8 cellular contexts compared by ENCODE assay signal in the genomic region with DNA sequence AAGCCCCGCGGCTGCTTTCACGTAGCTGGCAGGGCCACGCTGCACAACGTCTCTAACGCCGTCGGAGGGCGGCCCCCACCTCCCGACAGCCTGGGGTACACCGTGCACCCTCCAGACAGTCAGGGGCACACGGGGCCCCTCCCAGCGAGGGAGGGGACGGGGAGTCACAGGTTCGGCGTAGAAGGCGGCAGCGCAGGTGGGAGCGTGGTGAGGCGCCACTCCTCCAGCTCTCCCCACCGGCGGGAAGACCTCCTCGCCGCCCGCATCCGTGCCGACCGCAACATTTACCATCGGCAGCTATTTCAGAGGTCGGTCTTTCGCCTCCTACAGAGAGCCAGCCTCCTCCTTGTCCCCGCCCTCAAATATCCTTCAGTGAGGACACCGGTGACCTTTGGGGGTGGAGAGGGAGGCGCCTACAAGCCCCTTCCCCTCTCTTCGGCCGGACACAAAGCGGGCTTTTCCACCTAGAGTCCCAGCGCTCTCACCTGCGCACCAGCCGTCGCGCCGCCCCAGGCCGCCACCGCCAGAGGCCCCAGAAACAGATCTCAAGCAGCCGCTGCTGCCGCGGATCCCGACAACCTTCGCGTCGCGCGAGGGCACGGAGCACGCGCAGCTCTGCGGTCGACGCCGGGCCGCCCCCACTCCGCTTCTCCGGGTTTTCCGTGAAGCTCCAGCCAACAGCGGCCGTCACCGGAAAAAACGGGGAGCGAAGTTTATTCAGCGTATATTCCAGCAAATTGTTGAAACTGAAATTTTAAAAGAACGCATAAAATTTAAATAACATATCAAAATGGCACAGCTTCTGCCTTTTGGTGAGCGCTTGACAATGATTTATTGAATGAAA. TPM values are rescaled to one million over a fixed set of nuclear protein-coding genes. Genes with fewer than 3 reads are reported as not detected.
DNase-seq lines count a peak whose midpoint lies in the region; ATAC-seq and TF ChIP-seq lines count a peak whose summit lies in the region.

MKKS (minus strand) TSS at position 600 of the 844 bp plus-strand sequence. CDS start 20,708 bp downstream, outside the sequence.

- H4K20me1 ChIP-seq in MM.1S (ENCODE audit: insufficient read depth, low read length) = no peaks in the 10 kb centered on the region

- peak; percentile 89 for ATAC-seq in gastroesophageal sphincter

- H2AFZ ChIP-seq in MM.1S (ENCODE audit: low read length) = peak within 1 kb of the TSS; percentile 88

- H3K4me3 ChIP-seq in HAP-1 = peak within 1 kb of the TSS; percentile 63
- H3K4me3 ChIP-seq in MM.1S (ENCODE audit: low read length) = peak within 1 kb of the TSS; percentile 87
- peak within 1 kb of the TSS; percentile 59 to 84 for H3K4me3 ChIP-seq in gastroesophageal sphincter
- peak within 1 kb of the TSS; percentile 83 for H3K4me3 ChIP-seq in suprapubic skin

- 0% methylated on average over 5 to 6 of the region's 73 CpGs for WGBS in gastroesophageal sphincter (ENCODE audit: low coverage in 1 of 2), 2 donors
- WGBS in suprapubic skin = under 1% methylated on average over 37 of the region's 73 CpGs

- H3F3A ChIP-seq in MM.1S (ENCODE audit: insufficient read depth, low read length) = peaks cover 12% of the 10 kb centered on the region; the same call in 1 of the 2 replicates

- H3K4me1 ChIP-seq in HAP-1 (peaks cover 36% of the 10 kb centered on the region), MM.1S (ENCODE audit: low read length) (no peaks in the 10 kb centered on the region), gastroesophageal sphincter (peaks cover 0 to 53% (median 15%) of the 10 kb centered on the region in 3 donors), suprapubic skin (peaks cover 36% of the 10 kb centered on the region)

- TF ChIP-seq POLR2A in gastroesophageal sphincter (IDR thresholded peaks at IDR 0.05) (peak; percentile 45 to 55), suprapubic skin (IDR thresholded peaks at IDR 0.05) (no peak)

- H3K27me3 ChIP-seq in HAP-1 (ENCODE audit: low read depth) (no peaks in the 10 kb centered on the region), MM.1S (replicated peaks; ENCODE audit: insufficient read depth, low read length) (no peaks in the 10 kb centered on the region), gastroesophageal sphincter (no peaks in the 10 kb centered on the region), suprapubic skin (no peaks in the 10 kb centered on the region)

- H3K36me3 ChIP-seq in HAP-1 (replicated peaks) (no peaks in the 10 kb centered on the region), MM.1S (replicated peaks; ENCODE audit: insufficient read depth, low read length) (no peaks in the 10 kb centered on the region), gastroesophageal sphincter (no peaks in the 10 kb centered on the region), suprapubic skin (peaks cover 5% of the 10 kb centered on the region)

- no peak for TF ChIP-seq CTCF in MM.1S (IDR thresholded peaks at IDR 0.05; ENCODE audit: low read length)
- peak in 2 of 4 experiments; percentile 23 to 37 for TF ChIP-seq CTCF in gastroesophageal sphincter (IDR thresholded peaks at IDR 0.05)
- no peak for TF ChIP-seq CTCF in suprapubic skin (IDR thresholded peaks at IDR 0.05)

- peaks cover 52% of the 10 kb centered on the region for H3K79me2 ChIP-seq in MM.1S (ENCODE audit: low read length)

- peak within 1 kb of the TSS; percentile 81 for H3K27ac ChIP-seq in MM.1S (ENCODE audit: low read length)
- peak within 1 kb of the TSS; percentile 47 to 93 (median 88) for H3K27ac ChIP-seq in gastroesophageal sphincter
- peak within 1 kb of the TSS; percentile 90 for H3K27ac ChIP-seq in suprapubic skin

- no peaks in the 10 kb centered on the region for H3K9me2 ChIP-seq in MM.1S (replicated peaks; ENCODE audit: insufficient read depth, low read length)

- H3K9ac ChIP-seq in MM.1S (ENCODE audit: low read length) = peak within 1 kb of the TSS; percentile 86

- DNase-seq in GF-D8 (lab: John Stamatoyannopoulos, UW) (peak; percentile 75), HAP-1 (ENCODE audit: low spot score in 2 of 2) (peak; percentile 80 to 93), MM.1S (peak; percentile 94), SIG-M5 treated with dmso at 0.1 percent for 504 hours (lab: John Stamatoyannopoulos, UW; ENCODE audit: unreplicated experiment) (peak; percentile 90), occipital lobe (lab: John Stamatoyannopoulos, UW) (peak; percentile 79), suprapubic skin (ENCODE audit: low spot score in 2 of 2) (peak; percentile 93 to 94)
- peak; percentile 90 for DNase-seq in activated naive CD4-positive, alpha-beta T cell treated with Interleukin-2 at 50 U/mL for 16 hours

- H3K4me2 ChIP-seq in MM.1S (ENCODE audit: low read depth, low read length) = peak within 1 kb of the TSS; percentile 81

- in situ Hi-C loops in HAP-1 (cut with MboI; ENCODE audit: low sequenced_read_pairs) = no loop called here

- H3K9me3 ChIP-seq in HAP-1 (no peaks in the 10 kb centered on the region), MM.1S (replicated peaks; ENCODE audit: insufficient read depth, low read length) (no peaks in the 10 kb centered on the region), gastroesophageal sphincter (no peaks in the 10 kb centered on the region), suprapubic skin (no peaks in the 10 kb centered on the region)

- TF ChIP-seq EP300 in gastroesophageal sphincter (IDR thresholded peaks at IDR 0.05) (no peak), suprapubic skin (IDR thresholded peaks at IDR 0.05) (no peak)

RNA-seq across cellular contexts. Expression of gene MKKS, which starts in this region (rescaled TPM):
- total RNA-seq in gastroesophageal sphincter (10 to 100 TPM; 15.9 to 22.4 (median 17.7) TPM), occipital lobe (17.9 TPM), suprapubic skin (10 to 100 TPM in 1 of 4 donors, 1 to 10 TPM in 3; 8.7 to 11.2 (median 9.6) TPM)

Comparison
In these comparisons a context has a peak if more than half of its experiments do, and no peak if none do; other contexts are left out.
1. Peak in every context shown above with its lines: DNase-seq, ATAC-seq, H3K4me3 ChIP-seq and H3K27ac ChIP-seq.
2. POLR2A ChIP-seq: peak in gastroesophageal sphincter (2 of 2); none in suprapubic skin (0 of 2).